6 cellular contexts compared by ENCODE assay signal in genomic region chr17:81868674-81869220, GRCh38. TPM values are rescaled to one million over a fixed set of nuclear protein-coding genes. Genes with fewer than 3 reads are reported as not detected.
DNase-seq lines count a peak whose midpoint lies in the region; ATAC-seq and TF ChIP-seq lines count a peak whose summit lies in the region.

No MANE protein-coding gene starts in this region.

- peak overlapping the region in 2 of 4 donors; percentile 89 to 97 for H3K4me3 ChIP-seq in Peyer's patch
- H3K4me3 ChIP-seq in upper lobe of left lung = peak overlapping the region in 1 of 4 donors; percentile 67

- H3K9me3 ChIP-seq in Peyer's patch (no peaks in the 10 kb centered on the region), upper lobe of left lung (no peaks in the 10 kb centered on the region)

- no peak for ATAC-seq in upper lobe of left lung (ENCODE audit: low FRiP score in 2 of 2)
- ATAC-seq in HG02763 (IDR thresholded peaks at IDR 0.05; ENCODE audit: unreplicated experiment) = no peak

- H3K27me3 ChIP-seq in Peyer's patch = no peaks in the 10 kb centered on the region
- H3K27me3 ChIP-seq in upper lobe of left lung = no peaks in the 10 kb centered on the region

- peaks cover 0 to 20% (median 0%) of the 10 kb centered on the region in 3 donors for H3K36me3 ChIP-seq in Peyer's patch
- H3K36me3 ChIP-seq in upper lobe of left lung = peaks cover 14 to 58% (median 34%) of the 10 kb centered on the region in 4 donors

- TF ChIP-seq CTCF in Peyer's patch (IDR thresholded peaks at IDR 0.05) (no peak), upper lobe of left lung (IDR thresholded peaks at IDR 0.05) (no peak)

- peak overlapping the region; percentile 98 to 100 (median 99) for H3K27ac ChIP-seq in Peyer's patch
- H3K27ac ChIP-seq in upper lobe of left lung = peak overlapping the region; percentile 92 to 99 (median 96)

- WGBS in upper lobe of left lung, 2 donors = 74 to 81% methylated on average over 15 to 24 of the region's 30 CpGs

- no peak for TF ChIP-seq POLR2A in Peyer's patch (IDR thresholded peaks at IDR 0.05)
- no peak for TF ChIP-seq POLR2A in upper lobe of left lung (IDR thresholded peaks at IDR 0.05)

- H3K4me1 ChIP-seq in Peyer's patch = peaks cover 12 to 74% (median 20%) of the 10 kb centered on the region in 4 donors
- peaks cover 37 to 72% (median 45%) of the 10 kb centered on the region in 4 donors for H3K4me1 ChIP-seq in upper lobe of left lung

- peak; percentile 18 for DNase-seq in COLO668 (lab: John Stamatoyannopoulos, UW; ENCODE audit: unreplicated experiment)
- DNase-seq in Peyer's patch = peak in 2 of 3 donors; percentile 59 to 61
- DNase-seq in foreskin melanocyte = peak; percentile 37
- DNase-seq in upper lobe of left lung = peak in 1 of 2 donors; percentile 76
- no peak for DNase-seq in activated CD8-positive, alpha-beta memory T cell treated with anti-CD3 and anti-CD28 coated beads, Interleukin-2, amount 50 U/mL, for 48 hours

- TF ChIP-seq EP300 in upper lobe of left lung (IDR thresholded peaks at IDR 0.05) = no peak

RNA-seq across cellular contexts. Expression of gene ARHGDIA, which starts 2.4 kb away (rescaled TPM):
- total RNA-seq in Peyer's patch = 100 to 1,000 TPM; 282 to 475 (median 350) TPM
- total RNA-seq in upper lobe of left lung = 100 to 1,000 TPM; 171 to 522 (median 302) TPM

RNA-seq across cellular contexts. Expression of gene P4HB, which starts 8.4 kb away (rescaled TPM):
- total RNA-seq in Peyer's patch (1,000 to 10,000 TPM in 3 of 4 donors, 100 to 1,000 TPM in 1; 326 to 1,290 (median 1,196) TPM), upper lobe of left lung (100 to 1,000 TPM; 374 to 627 (median 531) TPM)

RNA-seq across cellular contexts. Expression of gene ALYREF, which starts 22.6 kb away (rescaled TPM):
- total RNA-seq in Peyer's patch (10 to 100 TPM; 38.9 to 96.6 (median 45.3) TPM), upper lobe of left lung (10 to 100 TPM; 43.0 to 71.0 (median 60.1) TPM)

RNA-seq across cellular contexts. Expression of gene ANAPC11, which starts 22.8 kb away (rescaled TPM):
- total RNA-seq in Peyer's patch = 100 to 1,000 TPM in 1 of 4 donors, 10 to 100 TPM in 3; 69.3 to 126 (median 85.1) TPM
- total RNA-seq in upper lobe of left lung = 100 to 1,000 TPM in 3 of 6 donors, 10 to 100 TPM in 3; 24.1 to 138 (median 99.2) TPM

RNA-seq across cellular contexts. Expression of gene NPB, which starts 33.3 kb away (rescaled TPM):
- total RNA-seq in Peyer's patch (1 to 10 TPM in 1 of 4 donors, under 1 TPM in 1, not detected in 2; 0.76 to 1.6 TPM), upper lobe of left lung (1 to 10 TPM in 1 of 6 donors, under 1 TPM in 2, not detected in 3; 0.37 to 1.8 (median 0.94) TPM)
